19 cellular contexts compared by ENCODE assay signal in genomic region chr18:6719914-6720692, GRCh38.
DNase-seq lines count a peak whose midpoint lies in the region; ATAC-seq lines count a peak whose summit lies in the region.
"Had no signal": no experiment of that assay in that cellular context is flagged by ENCODE, and none has a peak within 500 bp of the region (broad histone marks: within the 10 kb centered on the region; RNA-seq: fewer than 3 reads in every experiment).

No MANE protein-coding gene starts in this region.

- no peaks in the 10 kb centered on the region for H3K9me3 ChIP-seq in SK-N-MC (ENCODE audit: low read depth, low read length)

- peak overlapping the region; percentile 5 for H3K9ac ChIP-seq in SK-N-MC (ENCODE audit: insufficient read length)

- H3K4me3 ChIP-seq in SK-N-MC = no peak overlapping the region
- H3K4me3 ChIP-seq: PC-9 had no signal

- no peaks in the 10 kb centered on the region for H3K36me3 ChIP-seq in SK-N-MC (ENCODE audit: insufficient read depth, low read length)

- H3K4me1 Mint-ChIP-seq in stimulated activated naive B cell treated with anti-CD40 and anti-IgM and Interleukin-4, amounts not matched to agents 10 μg/mL and 1 μg/mL and 100 μg/mL, for 72 hours = no peaks in the 10 kb centered on the region

- no peaks in the 10 kb centered on the region for H3K27me3 Mint-ChIP-seq in stimulated activated naive B cell treated with anti-CD40 and anti-IgM and Interleukin-4, amounts not matched to agents 10 μg/mL and 1 μg/mL and 100 μg/mL, for 72 hours

- peaks cover 0 to 3% of the 10 kb centered on the region in 2 donors for H3K9me3 Mint-ChIP-seq in stimulated activated naive B cell treated with anti-CD40 and anti-IgM and Interleukin-4, amounts not matched to agents 10 μg/mL and 1 μg/mL and 100 μg/mL, for 72 hours

- ATAC-seq in stimulated activated naive B cell treated with anti-CD40 and anti-IgM and Interleukin-4, amounts not matched to agents 10 μg/mL and 1 μg/mL and 100 μg/mL, for 72 hours (replicated peaks) = no peak
- ATAC-seq: CD8-positive, alpha-beta T cell; HCT116 had no signal

- DNase-seq in NCI-H2171 treated with DMSO at 0.1 percent for 48 hours (lab: John Stamatoyannopoulos, UW) (peak; percentile 17), NCI-H2171 (lab: John Stamatoyannopoulos, UW) (no peak), SK-N-MC (ENCODE audit: low read depth, low spot score) (no peak), kidney tubule cell (ENCODE audit: low spot score) (peak; percentile 22), ecto neural progenitor cell (ENCODE audit: low spot score) (no peak), SIG-M5 (lab: John Stamatoyannopoulos, UW) (no peak)
- DNase-seq in activated CD4-positive, alpha-beta T cell treated with anti-CD3 and anti-CD28 coated beads, Interleukin-2, amount 50 U/mL, for 48 hours = no peak
- DNase-seq in stimulated activated naive B cell treated with anti-CD40 and anti-IgM and Interleukin-4, amounts not matched to agents 10 μg/mL and 1 μg/mL and 100 μg/mL, for 72 hours = no peak
- DNase-seq: CD8-positive, alpha-beta T cell; DMS79 treated with DMSO at 0.1 percent for 48 hours; KG1; NCI-H1048; NCI-H1436 treated with DMSO at 0.1 percent for 48 hours; NCI-H2081; NCI-H345; NCI-H526 treated with DMSO at 0.1 percent for 48 hours; PC-9 had no signal

- H3K27ac Mint-ChIP-seq in stimulated activated naive B cell treated with anti-CD40 and anti-IgM and Interleukin-4, amounts not matched to agents 10 μg/mL and 1 μg/mL and 100 μg/mL, for 72 hours = no peak overlapping the region
- H3K27ac Mint-ChIP-seq: CD8-positive, alpha-beta T cell had no signal

- H3K4me3 Mint-ChIP-seq in stimulated activated naive B cell treated with anti-CD40 and anti-IgM and Interleukin-4, amounts not matched to agents 10 μg/mL and 1 μg/mL and 100 μg/mL, for 72 hours = no peak overlapping the region
- H3K4me3 Mint-ChIP-seq: CD8-positive, alpha-beta T cell had no signal

- H3K27ac ChIP-seq in SK-N-MC = no peak overlapping the region
- H3K27ac ChIP-seq: 22Rv1, PC-9 had no signal

- no peaks in the 10 kb centered on the region for H3K36me3 Mint-ChIP-seq in stimulated activated naive B cell treated with anti-CD40 and anti-IgM and Interleukin-4, amounts not matched to agents 10 μg/mL and 1 μg/mL and 100 μg/mL, for 72 hours
- H3K36me3 Mint-ChIP-seq: CD8-positive, alpha-beta T cell had no signal

Comparison
In these comparisons a context has a peak if more than half of its experiments do, and no peak if none do; other contexts are left out.
1. DNase-seq: peak in NCI-H2171 treated with DMSO at 0.1 percent for 48 hours (single experiment) and kidney tubule cell (single experiment); none in NCI-H2171 (single experiment), SK-N-MC (single experiment), ecto neural progenitor cell (single experiment), SIG-M5 (single experiment), activated CD4-positive, alpha-beta T cell treated with anti-CD3 and anti-CD28 coated beads, Interleukin-2, amount 50 U/mL, for 48 hours (0 of 2) and stimulated activated naive B cell treated with anti-CD40 and anti-IgM and Interleukin-4, amounts not matched to agents 10 μg/mL and 1 μg/mL and 100 μg/mL, for 72 hours (single experiment).